ENCODE assay signal across 8 cellular contexts in genomic region chr14:93185333-93185688, GRCh38. TPM values are rescaled to one million over a fixed set of nuclear protein-coding genes. Genes with fewer than 3 reads are reported as not detected.
DNase-seq lines count a peak whose midpoint lies in the region; ATAC-seq, FAIRE-seq and TF ChIP-seq lines count a peak whose summit lies in the region.

No MANE protein-coding gene starts in this region.

- no peaks in the 10 kb centered on the region for H3K9me3 Mint-ChIP-seq in activated naive CD8-positive, alpha-beta T cell treated with anti-CD3 and anti-CD28 coated beads, Interleukin-2, amount 10 ng/mL, durations not matched to agents 7 days and 5 days

- no peaks in the 10 kb centered on the region for H3K9me1 ChIP-seq in keratinocyte (ENCODE audit: control insufficient read depth, extremely low read depth, insufficient read depth, low read length)

- peak overlapping the region; percentile 91 for H3K4me3 Mint-ChIP-seq in activated naive CD8-positive, alpha-beta T cell treated with anti-CD3 and anti-CD28 coated beads, Interleukin-2, amount 10 ng/mL, durations not matched to agents 7 days and 5 days

- H3K4me1 ChIP-seq in HEK293 (ENCODE audit: control insufficient read depth, insufficient read depth, low read length) (peaks cover 6% of the 10 kb centered on the region; the same call in 1 of the 2 replicates), keratinocyte (ENCODE audit: control insufficient read depth, extremely low read depth, insufficient read depth, low read length) (peaks cover 21% of the 10 kb centered on the region), suprapubic skin (peaks cover 33% of the 10 kb centered on the region)

- TF ChIP-seq CTCF in BJ (IDR thresholded peaks at IDR 0.05; ENCODE audit: insufficient read depth, low read depth, low read length) (no peak), HEK293 (tag by site-specific recombination; IDR thresholded peaks at IDR 0.05) (no peak), keratinocyte (optimal IDR thresholded peaks at IDR 0.05 in 1 of 3, IDR thresholded peaks at IDR 0.05 in 1 of 3, conservative IDR thresholded peaks at IDR 0.05 in 1 of 3; ENCODE audit: extremely low read depth in 1 of 3, insufficient read depth in 2 of 3, low read length in 3 of 3) (no peak), suprapubic skin (IDR thresholded peaks at IDR 0.05) (no peak)

- H3K27me3 ChIP-seq in BJ (ENCODE audit: control insufficient read depth, insufficient read depth, low read length): no peaks in the 10 kb centered on the region
- H3K27me3 ChIP-seq in keratinocyte (ENCODE audit: control insufficient read depth, extremely low read depth, insufficient read depth, low read length): no peaks in the 10 kb centered on the region
- no peaks in the 10 kb centered on the region for H3K27me3 ChIP-seq in suprapubic skin

- H3K9me3 ChIP-seq in HEK293 (ENCODE audit: control insufficient read depth, insufficient read depth, low read depth, low read length): no peaks in the 10 kb centered on the region
- H3K9me3 ChIP-seq in keratinocyte (ENCODE audit: control insufficient read depth, low read depth, low read length): no peaks in the 10 kb centered on the region
- no peaks in the 10 kb centered on the region for H3K9me3 ChIP-seq in suprapubic skin

- dilution Hi-C loops in keratinocyte (cut with MboI; ENCODE audit: extremely low pct_ligation_motif_present, low sequenced_read_pairs): no loop called here

- H3K27me3 Mint-ChIP-seq in activated naive CD8-positive, alpha-beta T cell treated with anti-CD3 and anti-CD28 coated beads, Interleukin-2, amount 10 ng/mL, durations not matched to agents 7 days and 5 days: no peaks in the 10 kb centered on the region

- H3K27ac ChIP-seq in HEK293 (ENCODE audit: extremely low read depth, low read depth, low read length): peak overlapping the region; percentile 97
- peak overlapping the region; percentile 90 for H3K27ac ChIP-seq in keratinocyte (ENCODE audit: control insufficient read depth, insufficient read depth, low read length)
- H3K27ac ChIP-seq in suprapubic skin: peak overlapping the region; percentile 90

- peaks cover 13% of the 10 kb centered on the region for H3K36me3 Mint-ChIP-seq in activated naive CD8-positive, alpha-beta T cell treated with anti-CD3 and anti-CD28 coated beads, Interleukin-2, amount 10 ng/mL, durations not matched to agents 7 days and 5 days

- peak overlapping the region; percentile 90 for H2AFZ ChIP-seq in keratinocyte (ENCODE audit: control insufficient read depth, low read length)

- CTCF ChIA-PET in BJ (lab: Yijun Ruan, JAX) (interaction anchor here (0.5 to 1.3 kb wide), 7 partner anchors 10 to 304 kb away, joined by 3 to 5 read pairs (median 4); partner anchors contain the start of genes GON7 and UBR7), HEK293 (lab: Yijun Ruan, JAX) (interaction anchor here (0.9 to 2.5 kb wide), 3 partner anchors 15 to 72 kb away, joined by 4 to 12 read pairs (median 10); partner anchors contain the start of genes GON7 and UBR7)

- TF ChIP-seq EP300 in suprapubic skin (IDR thresholded peaks at IDR 0.05): no peak

- no peaks in the 10 kb centered on the region for H4K20me1 ChIP-seq in keratinocyte (ENCODE audit: control insufficient read depth, extremely low read depth, insufficient read depth, low read length)

- DNase-seq in BJ (ENCODE audit: low read depth) (no peak), keratinocyte (ENCODE audit: low read depth, low spot score) (no peak), suprapubic skin (ENCODE audit: low spot score in 2 of 2) (no peak), NCI-H1092 (lab: John Stamatoyannopoulos, UW) (no peak), ecto neural progenitor cell (ENCODE audit: low spot score) (no peak)
- no peak for DNase-seq in activated naive CD8-positive, alpha-beta T cell treated with anti-CD3 and anti-CD28 coated beads, Interleukin-2, amount 10 ng/mL, durations not matched to agents 7 days and 5 days
- DNase-seq in stimulated activated CD4-positive, alpha-beta T cell treated with anti-CD3 and anti-CD28 coated beads, Interleukin-15, amount 100 ng/mL, for 24 hours: no peak

- peak overlapping the region; percentile 94 for H3K4me2 ChIP-seq in keratinocyte (ENCODE audit: control insufficient read depth, extremely low read depth, insufficient read depth, low read depth, low read length)

- H3K79me2 ChIP-seq in keratinocyte (ENCODE audit: control insufficient read depth, insufficient read depth, low read length): peaks cover 20% of the 10 kb centered on the region

- H3K4me3 ChIP-seq in BJ (ENCODE audit: low read depth, low read length) (peak overlapping the region; percentile 99), HEK293 (ENCODE audit: low read depth, low read length) (peak overlapping the region; percentile 91), keratinocyte (ENCODE audit: control insufficient read depth in 2 of 3, extremely low read depth in 1 of 3, insufficient read depth in 2 of 3, low read depth in 1 of 3, low read length in 3 of 3) (peak overlapping the region; percentile 95 to 99 (median 97)), suprapubic skin (peak overlapping the region; percentile 96)

- no peak for FAIRE-seq in keratinocyte (lab: Jason Lieb, UNC)

- H3K36me3 ChIP-seq in BJ (ENCODE audit: control insufficient read depth, insufficient read depth, low read length): no peaks in the 10 kb centered on the region; the same call in none of the 2 replicates
- peaks cover 24 to 48% of the 10 kb centered on the region in 2 experiments for H3K36me3 ChIP-seq in HEK293 (ENCODE audit: control insufficient read depth in 2 of 2, insufficient read depth in 1 of 2, low read length in 2 of 2)
- peaks cover 7% of the 10 kb centered on the region in 2 experiments for H3K36me3 ChIP-seq in keratinocyte (ENCODE audit: control insufficient read depth in 2 of 2, extremely low read depth in 1 of 2, insufficient read depth in 2 of 2, low read length in 2 of 2)
- H3K36me3 ChIP-seq in suprapubic skin: peaks cover 25% of the 10 kb centered on the region

- POLR2A ChIA-PET in BJ (lab: Charles Lee) (no interaction called here), HEK293 (lab: Yijun Ruan, JAX) (interaction anchor here (0.7 to 4.7 kb wide), 6 partner anchors 8 to 351 kb away, joined by 3 to 44 read pairs (median 4); partner anchors contain the start of genes GON7, ITPK1 and UBR7)
- POLR2A ChIA-PET in activated naive CD8-positive, alpha-beta T cell treated with anti-CD3 and anti-CD28 coated beads, Interleukin-2, amount 10 ng/mL, durations not matched to agents 7 days and 5 days (lab: Charles Lee): interaction anchor here (0.7 to 3.9 kb wide), 10 partner anchors 10 to 391 kb away, joined by 3 to 64 read pairs (median 5); partner anchors contain the start of genes GOLGA5, GON7 and UBR7

- TF ChIP-seq POLR2A in suprapubic skin (IDR thresholded peaks at IDR 0.05): no peak

- peak overlapping the region; percentile 88 for H3K27ac Mint-ChIP-seq in activated naive CD8-positive, alpha-beta T cell treated with anti-CD3 and anti-CD28 coated beads, Interleukin-2, amount 10 ng/mL, durations not matched to agents 7 days and 5 days

- peaks cover 28% of the 10 kb centered on the region for H3K4me1 Mint-ChIP-seq in activated naive CD8-positive, alpha-beta T cell treated with anti-CD3 and anti-CD28 coated beads, Interleukin-2, amount 10 ng/mL, durations not matched to agents 7 days and 5 days

- ATAC-seq in activated naive CD8-positive, alpha-beta T cell treated with anti-CD3 and anti-CD28 coated beads, Interleukin-2, amount 10 ng/mL, durations not matched to agents 7 days and 5 days (ENCODE audit: low read depth): peak; percentile 0

- 0% methylated on average over 7 of the region's 11 CpGs for WGBS in suprapubic skin

- H3K9ac ChIP-seq in keratinocyte (ENCODE audit: control insufficient read depth, extremely low read depth, insufficient read depth, low read length): peak overlapping the region; percentile 89

RNA-seq across cellular contexts. Expression of gene LYSET, which starts 0.2 kb away (rescaled TPM):
- 6.8 and 12.8 TPM in 2 replicates for polyA plus RNA-seq in BJ (2011; rRNA removed)
- polyA minus RNA-seq in BJ (2011; rRNA and poly(A)+ RNA removed): 1.9 and 3.7 TPM in 2 replicates
- 10 to 100 TPM; 11.9 to 12.7 TPM for total RNA-seq in activated naive CD8-positive, alpha-beta T cell treated with anti-CD3 and anti-CD28 coated beads, Interleukin-2, amount 10 ng/mL, durations not matched to agents 7 days and 5 days
- 15.3 to 24.6 TPM (median 23.2 TPM) in 3 replicates for polyA plus RNA-seq in keratinocyte
- 3.0 TPM for polyA plus RNA-seq in keratinocyte (2011; ENCODE audit: low read depth)
- 12.0 and 22.4 TPM in 2 replicates for polyA plus RNA-seq in keratinocyte (2011; cell fraction: cytosol; rRNA removed)
- 10.2 and 12.0 TPM in 2 replicates for polyA plus RNA-seq in keratinocyte (2011; cell fraction: nucleus; rRNA removed)
- 22.2 and 30.8 TPM in 2 replicates for polyA plus RNA-seq in keratinocyte (2012; ENCODE audit: low replicate concordance)
- 6.0 to 8.8 TPM (median 7.6 TPM) in 3 replicates for polyA minus RNA-seq in keratinocyte
- polyA minus RNA-seq in keratinocyte (2011; cell fraction: cytosol; rRNA and poly(A)+ RNA removed): 9.6 TPM
- 1.6 and 4.3 TPM in 2 replicates for polyA minus RNA-seq in keratinocyte (2011; cell fraction: nucleus; rRNA and poly(A)+ RNA removed)
- 10 to 100 TPM in 1 of 4 donors, 1 to 10 TPM in 3; 6.6 to 11.5 (median 7.1) TPM for total RNA-seq in suprapubic skin

RNA-seq across cellular contexts. Expression of gene MOAP1, which starts 0.6 kb away (rescaled TPM):
- 15.5 and 20.0 TPM in 2 replicates for polyA plus RNA-seq in BJ (2011; rRNA removed)
- polyA minus RNA-seq in BJ (2011; rRNA and poly(A)+ RNA removed): 4.0 TPM in 2 replicates
- total RNA-seq in activated naive CD8-positive, alpha-beta T cell treated with anti-CD3 and anti-CD28 coated beads, Interleukin-2, amount 10 ng/mL, durations not matched to agents 7 days and 5 days: 10 to 100 TPM; 31.6 TPM
- polyA plus RNA-seq in keratinocyte: 13.7 to 17.8 TPM (median 17.2 TPM) in 3 replicates
- polyA plus RNA-seq in keratinocyte (2011; ENCODE audit: low read depth): 15.1 TPM
- 17.1 and 23.9 TPM in 2 replicates for polyA plus RNA-seq in keratinocyte (2011; cell fraction: cytosol; rRNA removed)
- 29.9 and 30.7 TPM in 2 replicates for polyA plus RNA-seq in keratinocyte (2011; cell fraction: nucleus; rRNA removed)
- 9.2 and 21.4 TPM in 2 replicates for polyA plus RNA-seq in keratinocyte (2012; ENCODE audit: low replicate concordance)
- 1.7 to 9.0 TPM (median 8.9 TPM) in 3 replicates for polyA minus RNA-seq in keratinocyte
- polyA minus RNA-seq in keratinocyte (2011; cell fraction: cytosol; rRNA and poly(A)+ RNA removed): 11.7 TPM
- 7.0 and 11.4 TPM in 2 replicates for polyA minus RNA-seq in keratinocyte (2011; cell fraction: nucleus; rRNA and poly(A)+ RNA removed)
- total RNA-seq in suprapubic skin: 10 to 100 TPM; 18.2 to 33.9 (median 24.1) TPM

RNA-seq across cellular contexts. Expression of gene GON7, which starts 21.6 kb away (rescaled TPM):
- polyA plus RNA-seq in BJ (2011; rRNA removed) (4.5 and 7.7 TPM in 2 replicates), keratinocyte (6.9 to 12.6 TPM (median 9.3 TPM) in 3 replicates)
- 0.76 and 1.1 TPM in 2 replicates for polyA minus RNA-seq in BJ (2011; rRNA and poly(A)+ RNA removed)
- 10 to 100 TPM; 17.3 to 17.7 TPM for total RNA-seq in activated naive CD8-positive, alpha-beta T cell treated with anti-CD3 and anti-CD28 coated beads, Interleukin-2, amount 10 ng/mL, durations not matched to agents 7 days and 5 days
- 9.4 TPM for polyA plus RNA-seq in keratinocyte (2011; ENCODE audit: low read depth)
- 8.6 and 12.1 TPM in 2 replicates for polyA plus RNA-seq in keratinocyte (2011; cell fraction: cytosol; rRNA removed)
- polyA plus RNA-seq in keratinocyte (2011; cell fraction: nucleus; rRNA removed): 3.1 and 4.2 TPM in 2 replicates
- 8.7 and 9.1 TPM in 2 replicates for polyA plus RNA-seq in keratinocyte (2012; ENCODE audit: low replicate concordance)
- polyA minus RNA-seq in keratinocyte: 0.46 to 3.2 TPM (median 2.8 TPM) in 3 replicates
- polyA minus RNA-seq in keratinocyte (2011; cell fraction: cytosol; rRNA and poly(A)+ RNA removed): 3.5 TPM
- 1.2 and 1.3 TPM in 2 replicates for polyA minus RNA-seq in keratinocyte (2011; cell fraction: nucleus; rRNA and poly(A)+ RNA removed)
- total RNA-seq in suprapubic skin: 10 to 100 TPM in 1 of 4 donors, 1 to 10 TPM in 3; 5.6 to 11.3 (median 7.4) TPM

RNA-seq across cellular contexts. Expression of gene UBR7, which starts 21.7 kb away (rescaled TPM):
- polyA plus RNA-seq in BJ (2011; rRNA removed) (25.4 and 30.3 TPM in 2 replicates), keratinocyte (10.2 to 17.2 TPM (median 15.4 TPM) in 3 replicates)
- 6.3 and 6.6 TPM in 2 replicates for polyA minus RNA-seq in BJ (2011; rRNA and poly(A)+ RNA removed)
- total RNA-seq in activated naive CD8-positive, alpha-beta T cell treated with anti-CD3 and anti-CD28 coated beads, Interleukin-2, amount 10 ng/mL, durations not matched to agents 7 days and 5 days: 10 to 100 TPM; 36.7 to 38.5 TPM
- 10.6 TPM for polyA plus RNA-seq in keratinocyte (2011; ENCODE audit: low read depth)
- polyA plus RNA-seq in keratinocyte (2011; cell fraction: cytosol; rRNA removed): 8.2 and 13.9 TPM in 2 replicates
- 9.0 and 9.6 TPM in 2 replicates for polyA plus RNA-seq in keratinocyte (2011; cell fraction: nucleus; rRNA removed)
- polyA plus RNA-seq in keratinocyte (2012; ENCODE audit: low replicate concordance): 7.9 and 11.6 TPM in 2 replicates
- 5.6 to 12.7 TPM (median 8.1 TPM) in 3 replicates for polyA minus RNA-seq in keratinocyte
- polyA minus RNA-seq in keratinocyte (2011; cell fraction: cytosol; rRNA and poly(A)+ RNA removed): 7.7 TPM
- 5.3 and 7.7 TPM in 2 replicates for polyA minus RNA-seq in keratinocyte (2011; cell fraction: nucleus; rRNA and poly(A)+ RNA removed)
- total RNA-seq in suprapubic skin: 10 to 100 TPM; 20.6 to 38.2 (median 34.1) TPM
